In genomic region chr1:23544444-23545389, GRCh38 we compare ENCODE assay signal across 8 cellular contexts. TPM values are rescaled to one million over a fixed set of nuclear protein-coding genes. Genes with fewer than 3 reads are reported as not detected.
DNase-seq lines count a peak whose midpoint lies in the region; ATAC-seq, FAIRE-seq and TF ChIP-seq lines count a peak whose summit lies in the region.

No MANE protein-coding gene starts in this region.

- H3K27ac ChIP-seq in adrenal gland (peak overlapping the region in 1 of 5 donors; percentile 63), heart right ventricle (peak overlapping the region in 3 of 10 donors; percentile 7 to 44 (median 36))

- WGBS in adrenal gland, 4 donors = 13 to 45% (median 32%) methylated on average over 5 to 8 of the region's 8 CpGs
- WGBS in heart right ventricle, 2 donors = 37 to 39% methylated on average over 8 of the region's 8 CpGs

- peak; percentile 96 for FAIRE-seq in G401.6 (lab: Jason Lieb, UNC)

- no peak for TF ChIP-seq POLR2A in adrenal gland (IDR thresholded peaks at IDR 0.05)

- intact Hi-C loops in adrenal gland (cut with DNase I) (loop anchor here (1.0 to 5.0 kb wide), 2 partner anchors 93 kb away; no protein-coding TSS in a partner anchor), heart right ventricle (cut with DNase I) (loop anchor here (1.0 to 5.0 kb wide), 8 partner anchors 47 to 95 kb away; no protein-coding TSS in a partner anchor)

- ATAC-seq in heart right ventricle (peak; percentile 60 to 76 (median 71)), GM18909 (IDR thresholded peaks at IDR 0.05; ENCODE audit: poor library complexity, unreplicated experiment) (no peak), HG03139 (IDR thresholded peaks at IDR 0.05; ENCODE audit: unreplicated experiment) (no peak)

- H3K27me3 ChIP-seq in adrenal gland (no peaks in the 10 kb centered on the region), heart right ventricle (no peaks in the 10 kb centered on the region)

- DNase-seq in NCI-H1092 treated with DMSO at 0.1 percent for 48 hours (lab: John Stamatoyannopoulos, UW) = peak; percentile 72
- peak; percentile 71 for DNase-seq in SW480 (ENCODE audit: low spot score)
- DNase-seq in adrenal gland = peak; percentile 79 to 94 (median 88)
- DNase-seq in heart right ventricle = peak; percentile 73 to 79
- DNase-seq in retina = peak; percentile 81

- H3K4me1 ChIP-seq in adrenal gland (replicated peaks in 1 of 2) (peaks cover 3 to 17% of the 10 kb centered on the region in 2 donors), heart right ventricle (peaks cover 0 to 49% (median 25%) of the 10 kb centered on the region in 9 donors)

- H3K9me3 ChIP-seq in adrenal gland (replicated peaks in 1 of 3) (no peaks in the 10 kb centered on the region), heart right ventricle (no peaks in the 10 kb centered on the region)

- H3K36me3 ChIP-seq in adrenal gland (replicated peaks in 1 of 2) (no peaks in the 10 kb centered on the region), heart right ventricle (no peaks in the 10 kb centered on the region)

- H3K4me3 ChIP-seq in adrenal gland (no peak overlapping the region), heart right ventricle (no peak overlapping the region)

- TF ChIP-seq CTCF in adrenal gland (IDR thresholded peaks at IDR 0.05) (peak; percentile 74 to 99 (median 98)), heart right ventricle (IDR thresholded peaks at IDR 0.05) (peak; percentile 77 to 96 (median 92))

RNA-seq across cellular contexts. Expression of gene E2F2, which starts 13.7 kb away (rescaled TPM):
- under 1 TPM in 7 of 8 donors, not detected in 1; 0.12 to 0.88 (median 0.45) TPM for total RNA-seq in adrenal gland
- under 1 TPM; 0.07 to 0.35 (median 0.16) TPM for polyA plus RNA-seq in adrenal gland
- total RNA-seq in heart right ventricle = 1 to 10 TPM in 1 of 10 donors, under 1 TPM in 8, not detected in 1; 0.04 to 2.3 (median 0.17) TPM
- polyA plus RNA-seq in heart right ventricle = under 1 TPM in 1 of 2 donors, not detected in 1; 0.06 TPM

RNA-seq across cellular contexts. Expression of gene ID3, which starts 14.6 kb away (rescaled TPM):
- total RNA-seq in adrenal gland (100 to 1,000 TPM in 5 of 8 donors, 10 to 100 TPM in 3; 55.3 to 213 (median 118) TPM), heart right ventricle (100 to 1,000 TPM in 3 of 10 donors, 10 to 100 TPM in 7; 44.7 to 148 (median 83.4) TPM)
- polyA plus RNA-seq in adrenal gland (100 to 1,000 TPM in 2 of 3 donors, 10 to 100 TPM in 1; 28.8 to 133 (median 114) TPM), heart right ventricle (100 to 1,000 TPM in 1 of 2 donors, 10 to 100 TPM in 1; 73.6 to 217 TPM)

Comparison
In these comparisons a context has a peak if more than half of its experiments do, and no peak if none do; other contexts are left out.
1. ATAC-seq: peak in heart right ventricle (8 of 8); none in GM18909 (single experiment) and HG03139 (single experiment).
2. Peak in every context shown above with its lines, with median percentiles within 50 percentile points of each other: DNase-seq.